Comparison of ENCODE assay signal across 29 cellular contexts in the genomic region with DNA sequence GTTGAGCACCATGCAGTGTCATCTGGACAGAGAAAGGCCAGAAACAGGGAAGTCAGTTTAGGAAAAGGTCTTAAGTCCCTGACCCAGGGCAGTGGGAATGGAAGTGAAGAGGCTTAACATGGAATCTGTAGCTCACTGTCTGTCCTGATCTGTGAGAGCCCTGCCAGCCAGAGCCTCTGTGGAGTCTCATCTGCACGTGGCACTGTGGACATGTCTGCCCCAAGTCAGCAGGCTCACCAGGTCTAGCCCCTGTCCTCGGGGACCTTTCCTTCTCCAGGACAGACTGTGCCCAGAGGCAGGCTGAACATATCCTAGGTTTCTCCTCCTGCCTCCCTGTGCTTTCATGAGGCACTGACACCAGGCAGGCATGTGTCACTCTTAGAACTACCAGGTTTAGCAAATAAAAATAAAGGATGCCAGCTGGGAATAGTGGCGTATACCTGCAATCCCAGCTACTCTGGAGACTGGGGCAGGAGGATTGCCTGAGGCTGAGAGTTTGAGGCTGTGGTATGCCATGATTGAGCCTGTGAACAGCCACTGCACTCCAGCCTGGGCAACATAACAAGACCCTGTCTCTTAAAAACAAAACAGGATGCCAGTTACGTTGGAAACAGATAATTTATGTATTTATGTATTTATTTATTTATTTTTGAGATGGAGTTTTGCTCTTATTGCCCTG. TPM values are rescaled to one million over a fixed set of nuclear protein-coding genes. Genes with fewer than 3 reads are reported as not detected.
DNase-seq lines count a peak whose midpoint lies in the region; ATAC-seq and TF ChIP-seq lines count a peak whose summit lies in the region.
"Had no signal": no experiment of that assay in that cellular context is flagged by ENCODE, and none has a peak within 500 bp of the region (broad histone marks: within the 10 kb centered on the region; RNA-seq: fewer than 3 reads in every experiment).

No MANE protein-coding gene starts in this region.

- no peaks in the 10 kb centered on the region for H3K27me3 Mint-ChIP-seq in central memory CD8-positive, alpha-beta T cell
- H3K27me3 Mint-ChIP-seq in nephron progenitor cell (ENCODE audit: low read depth, poor library complexity) (no peaks in the 10 kb centered on the region), HFFc6 (ENCODE audit: insufficient read depth) (peaks cover 2% of the 10 kb centered on the region)
- H3K27me3 Mint-ChIP-seq: activated naive CD8-positive, alpha-beta T cell; naive thymus-derived CD8-positive, alpha-beta T cell had no signal

- no peaks in the 10 kb centered on the region for H3K9me3 Mint-ChIP-seq in central memory CD8-positive, alpha-beta T cell
- H3K9me3 Mint-ChIP-seq in nephron progenitor cell, result no peaks in the 10 kb centered on the region
- no peaks in the 10 kb centered on the region for H3K9me3 Mint-ChIP-seq in HFFc6
- H3K9me3 Mint-ChIP-seq: naive thymus-derived CD8-positive, alpha-beta T cell had no signal

- H3K4me2 ChIP-seq in GM23248 (ENCODE audit: unreplicated experiment), result no peak overlapping the region

- peaks cover 0 to 37% (median 19%) of the 10 kb centered on the region in 9 donors for H3K36me3 ChIP-seq in heart right ventricle
- peaks cover 24% of the 10 kb centered on the region in 2 donors for H3K36me3 ChIP-seq in ascending aorta
- peaks cover 10% of the 10 kb centered on the region; the same call in 1 of the 2 replicates for H3K36me3 ChIP-seq in GM23248 (ENCODE audit: low read depth)
- H3K36me3 ChIP-seq: breast epithelium, uterus had no signal

- H3K9me2 ChIP-seq in GM23248 (ENCODE audit: insufficient read depth), result no peaks in the 10 kb centered on the region

- in situ Hi-C loops in GM23248 (cut with MboI), result no loop called here

- H3F3A ChIP-seq in GM23248 (ENCODE audit: insufficient read depth), result peaks cover 24% of the 10 kb centered on the region

- TF ChIP-seq CTCF in AG04450 (IDR thresholded peaks at IDR 0.05; ENCODE audit: low read depth, low read length) (no peak), heart right ventricle (IDR thresholded peaks at IDR 0.05) (no peak), nephron progenitor cell (IDR thresholded peaks at IDR 0.05) (no peak), HFFc6 (IDR thresholded peaks at IDR 0.05) (no peak), ascending aorta (IDR thresholded peaks at IDR 0.05) (no peak)

- intact Hi-C loops in heart right ventricle (cut with DNase I) (no loop called here), ascending aorta (cut with DNase I) (no loop called here)

- H3K36me3 Mint-ChIP-seq in central memory CD8-positive, alpha-beta T cell (ENCODE audit: insufficient read depth), result peaks cover 9% of the 10 kb centered on the region
- H3K36me3 Mint-ChIP-seq in nephron progenitor cell (ENCODE audit: low read depth), result peaks cover 20% of the 10 kb centered on the region
- no peaks in the 10 kb centered on the region for H3K36me3 Mint-ChIP-seq in HFFc6 (ENCODE audit: low read depth)
- H3K36me3 Mint-ChIP-seq: activated naive CD8-positive, alpha-beta T cell had no signal

- DNase-seq in AG04450 (ENCODE audit: low read depth, low spot score) (no peak), heart right ventricle (no peak), nephron progenitor cell (no peak), HFFc6 (no peak), ascending aorta (ENCODE audit: low spot score in 2 of 2) (no peak), GM23248 (no peak)
- DNase-seq in central memory CD8-positive, alpha-beta T cell (ENCODE audit: low spot score in 2 of 2), result no peak
- DNase-seq in stimulated activated CD4-positive, alpha-beta T cell treated with anti-CD3 and anti-CD28 coated beads, Interleukin-15, amount 100 ng/mL, for 24 hours, result no peak
- DNase-seq: activated CD4-positive, alpha-beta T cell treated with anti-CD3 and anti-CD28 coated beads for 48 hours; activated CD8-positive, alpha-beta memory T cell treated with anti-CD3 and anti-CD28 coated beads for 24 hours; activated effector memory CD4-positive, alpha-beta T cell treated with Interleukin-2 at 50 U/mL for 16 hours; colonic mucosa; effector CD4-positive, alpha-beta T cell; H7; Karpas-422; naive thymus-derived CD8-positive, alpha-beta T cell; NCI-H1417; NCI-H2081 treated with DMSO at 0.1 percent for 48 hours; NCI-H226; NCI-H526 treated with DMSO at 0.1 percent for 48 hours; occipital lobe; SJCRH30; stimulated activated naive CD8-positive, alpha-beta T cell treated with anti-CD3 and anti-CD28 coated beads, Interleukin-15, Interleukin-2, amounts not matched to agents 100 U/mL and 50 U/mL, for 24 hours; uterus; WERI-Rb-1 had no signal

- CTCF ChIA-PET in AG04450 (lab: Charles Lee), result interaction anchor here (1.1 to 2.9 kb wide), 2 partner anchors 24 to 39 kb away, joined by 3 to 9 read pairs; no protein-coding TSS in a partner anchor

- H3K9ac ChIP-seq in GM23248, result no peak overlapping the region

- H2AFZ ChIP-seq in GM23248, result no peak overlapping the region

- peaks cover 42% of the 10 kb centered on the region for H3K79me2 ChIP-seq in GM23248 (ENCODE audit: insufficient read depth)

- H3K27me3 ChIP-seq in AG04450 (ENCODE audit: control insufficient read depth, insufficient read depth, low read length) (no peaks in the 10 kb centered on the region), heart right ventricle (no peaks in the 10 kb centered on the region), ascending aorta (no peaks in the 10 kb centered on the region), GM23248 (replicated peaks; ENCODE audit: insufficient read depth) (no peaks in the 10 kb centered on the region)
- H3K27me3 ChIP-seq: breast epithelium, colonic mucosa, SJCRH30, uterus had no signal

- POLR2A ChIA-PET in AG04450 (lab: Yijun Ruan, JAX), result no interaction called here

- WGBS in heart right ventricle, 2 donors, result 64 to 73% methylated on average over 4 of the region's 4 CpGs
- 79 to 86% methylated on average over 4 of the region's 4 CpGs for WGBS in GM23248 (ENCODE audit: low coverage in 1 of 2, low lambda C conversion rate in 2 of 2, missing lambda C conversion rate in 2 of 2), 2 experiments

- H3K4me3 ChIP-seq in AG04450 (ENCODE audit: low read depth, low read length) (no peak overlapping the region), heart right ventricle (no peak overlapping the region), ascending aorta (no peak overlapping the region), GM23248 (no peak overlapping the region)
- H3K4me3 ChIP-seq: breast epithelium, colonic mucosa, SJCRH30, thoracic aorta, uterus had no signal

- peaks cover 5% of the 10 kb centered on the region for H3K4me1 Mint-ChIP-seq in central memory CD8-positive, alpha-beta T cell
- H3K4me1 Mint-ChIP-seq in nephron progenitor cell (peaks cover 16% of the 10 kb centered on the region), HFFc6 (ENCODE audit: low read depth) (no peaks in the 10 kb centered on the region)

- H4K20me1 ChIP-seq in GM23248 (ENCODE audit: insufficient read depth), result no peaks in the 10 kb centered on the region

- no peak overlapping the region for H3K4me3 Mint-ChIP-seq in central memory CD8-positive, alpha-beta T cell
- H3K4me3 Mint-ChIP-seq in nephron progenitor cell, result no peak overlapping the region
- H3K4me3 Mint-ChIP-seq in HFFc6, result no peak overlapping the region
- H3K4me3 Mint-ChIP-seq: activated naive CD8-positive, alpha-beta T cell; naive thymus-derived CD8-positive, alpha-beta T cell had no signal

- H3K9me3 ChIP-seq in AG04450 (ENCODE audit: control insufficient read depth, insufficient read depth, low read length), result no peaks in the 10 kb centered on the region
- no peaks in the 10 kb centered on the region for H3K9me3 ChIP-seq in heart right ventricle
- H3K9me3 ChIP-seq in ascending aorta, result no peaks in the 10 kb centered on the region
- H3K9me3 ChIP-seq in GM23248 (ENCODE audit: low read depth), result no peaks in the 10 kb centered on the region
- H3K9me3 ChIP-seq: breast epithelium, colonic mucosa, SJCRH30, thoracic aorta, uterus had no signal

- H3K27ac Mint-ChIP-seq in central memory CD8-positive, alpha-beta T cell (ENCODE audit: low read depth), result peak overlapping the region; percentile 65
- H3K27ac Mint-ChIP-seq in nephron progenitor cell (peak overlapping the region; percentile 48), HFFc6 (no peak overlapping the region)
- H3K27ac Mint-ChIP-seq: activated naive CD8-positive, alpha-beta T cell; naive thymus-derived CD8-positive, alpha-beta T cell had no signal

- no peak for ATAC-seq in central memory CD8-positive, alpha-beta T cell (replicated peaks; ENCODE audit: extremely low read depth, poor library complexity, severe bottlenecking)
- ATAC-seq in heart right ventricle, result peak in 5 of 8 donors; percentile 17 to 74 (median 64)
- ATAC-seq: naive thymus-derived CD8-positive, alpha-beta T cell; stimulated activated naive CD8-positive, alpha-beta T cell treated with anti-CD3 and anti-CD28 coated beads, Interleukin-15, Interleukin-2, amounts not matched to agents 100 U/mL and 50 U/mL, for 24 hours had no signal

- H3K27ac ChIP-seq in AG04450 (ENCODE audit: low read depth, low read length) (peak overlapping the region; percentile 11), heart right ventricle (peak overlapping the region in 6 of 10 donors; percentile 22 to 91 (median 62)), ascending aorta (peak overlapping the region in 1 of 2 donors; percentile 58), GM23248 (no peak overlapping the region)
- H3K27ac ChIP-seq: colonic mucosa, epithelial cell of prostate, SJCRH30, uterus, WERI-Rb-1 had no signal

- H3K4me1 ChIP-seq in heart right ventricle (peaks cover 12 to 45% (median 34%) of the 10 kb centered on the region in 9 donors), ascending aorta (peaks cover 0 to 3% of the 10 kb centered on the region in 2 donors), GM23248 (ENCODE audit: insufficient read depth) (peaks cover 19% of the 10 kb centered on the region)
- H3K4me1 ChIP-seq: colonic mucosa had no signal

RNA-seq across cellular contexts. Expression of a gene that starts 22.4 kb away (rescaled TPM):
- polyA plus RNA-seq in AG04450 (2011; rRNA removed) (11.1 and 11.4 TPM in 2 replicates), heart right ventricle (10 to 100 TPM; 12.9 to 21.3 TPM), GM23248 (2016; fragmentation: Nextera tagmentation; extraction: Ambion mirVana) (12.4 and 13.3 TPM in 2 replicates)
- polyA minus RNA-seq in AG04450 (2011; rRNA and poly(A)+ RNA removed), result 11.3 and 13.7 TPM in 2 replicates
- total RNA-seq in heart right ventricle (10 to 100 TPM; 11.6 to 19.1 (median 14.7) TPM), ascending aorta (73.9 TPM)
- 10 to 100 TPM; 12.7 to 18.6 (median 16.2) TPM for total RNA-seq in HFFc6 (2021; fragmentation: NEBNext Ultra II Directional; extraction: Animal tissue kit (Norgen Biotek cat#: 25700))
- total RNA-seq in GM23248 (2014; rRNA removed; shearing (Covaris generic)), result 11.5 and 20.2 TPM in 2 replicates

RNA-seq across cellular contexts. Expression of a gene that starts 37.2 kb away (rescaled TPM):
- 0.11 and 0.16 TPM in 2 replicates for polyA plus RNA-seq in AG04450 (2011; rRNA removed)
- polyA minus RNA-seq in AG04450 (2011; rRNA and poly(A)+ RNA removed), result 0.14 and 0.56 TPM in 2 replicates
- 10 to 100 TPM in 3 of 10 donors, 1 to 10 TPM in 7; 5.5 to 20.7 (median 8.5) TPM for total RNA-seq in heart right ventricle
- polyA plus RNA-seq in heart right ventricle, result 10 to 100 TPM in 1 of 2 donors, 1 to 10 TPM in 1; 3.0 to 12.6 TPM
- total RNA-seq in HFFc6 (2021; fragmentation: NEBNext Ultra II Directional; extraction: Animal tissue kit (Norgen Biotek cat#: 25700)), result under 1 TPM; 0.17 to 0.78 (median 0.24) TPM
- 33.1 TPM for total RNA-seq in ascending aorta
- under 0.01 and 0.65 TPM in 2 replicates for total RNA-seq in GM23248 (2014; rRNA removed; shearing (Covaris generic))
- 0.06 TPM in 1 of 2 replicates, not detected in the other for polyA plus RNA-seq in GM23248 (2016; fragmentation: Nextera tagmentation; extraction: Ambion mirVana)

RNA-seq across cellular contexts. Expression of a gene that starts 42.0 kb away (rescaled TPM):
- polyA plus RNA-seq in AG04450 (2011; rRNA removed), result 12.4 and 16.8 TPM in 2 replicates
- 9.2 and 17.0 TPM in 2 replicates for polyA minus RNA-seq in AG04450 (2011; rRNA and poly(A)+ RNA removed)
- 10 to 100 TPM in 6 of 10 donors, 1 to 10 TPM in 4; 5.2 to 26.4 (median 11.3) TPM for total RNA-seq in heart right ventricle
- 10 to 100 TPM; 29.2 to 44.6 TPM for polyA plus RNA-seq in heart right ventricle
- 10 to 100 TPM; 33.8 to 43.2 (median 37.7) TPM for total RNA-seq in HFFc6 (2021; fragmentation: NEBNext Ultra II Directional; extraction: Animal tissue kit (Norgen Biotek cat#: 25700))
- 101 TPM for total RNA-seq in ascending aorta
- total RNA-seq in GM23248 (2014; rRNA removed; shearing (Covaris generic)), result 16.6 and 40.6 TPM in 2 replicates
- 46.5 and 47.3 TPM in 2 replicates for polyA plus RNA-seq in GM23248 (2016; fragmentation: Nextera tagmentation; extraction: Ambion mirVana)

RNA-seq across cellular contexts. Expression of a gene that starts 48.2 kb away (rescaled TPM):
- 33.3 and 35.3 TPM in 2 replicates for polyA plus RNA-seq in AG04450 (2011; rRNA removed)
- 30.2 and 36.0 TPM in 2 replicates for polyA minus RNA-seq in AG04450 (2011; rRNA and poly(A)+ RNA removed)
- total RNA-seq in heart right ventricle, result 100 to 1,000 TPM; 130 to 210 (median 173) TPM
- 100 to 1,000 TPM; 155 to 205 TPM for polyA plus RNA-seq in heart right ventricle
- 10 to 100 TPM; 51.4 to 65.5 (median 59.3) TPM for total RNA-seq in HFFc6 (2021; fragmentation: NEBNext Ultra II Directional; extraction: Animal tissue kit (Norgen Biotek cat#: 25700))
- 50.7 TPM for total RNA-seq in ascending aorta
- 17.4 and 22.9 TPM in 2 replicates for total RNA-seq in GM23248 (2014; rRNA removed; shearing (Covaris generic))
- polyA plus RNA-seq in GM23248 (2016; fragmentation: Nextera tagmentation; extraction: Ambion mirVana), result 59.4 and 64.8 TPM in 2 replicates
